Comparison of ENCODE assay signal across 12 cellular contexts in the genomic region with DNA sequence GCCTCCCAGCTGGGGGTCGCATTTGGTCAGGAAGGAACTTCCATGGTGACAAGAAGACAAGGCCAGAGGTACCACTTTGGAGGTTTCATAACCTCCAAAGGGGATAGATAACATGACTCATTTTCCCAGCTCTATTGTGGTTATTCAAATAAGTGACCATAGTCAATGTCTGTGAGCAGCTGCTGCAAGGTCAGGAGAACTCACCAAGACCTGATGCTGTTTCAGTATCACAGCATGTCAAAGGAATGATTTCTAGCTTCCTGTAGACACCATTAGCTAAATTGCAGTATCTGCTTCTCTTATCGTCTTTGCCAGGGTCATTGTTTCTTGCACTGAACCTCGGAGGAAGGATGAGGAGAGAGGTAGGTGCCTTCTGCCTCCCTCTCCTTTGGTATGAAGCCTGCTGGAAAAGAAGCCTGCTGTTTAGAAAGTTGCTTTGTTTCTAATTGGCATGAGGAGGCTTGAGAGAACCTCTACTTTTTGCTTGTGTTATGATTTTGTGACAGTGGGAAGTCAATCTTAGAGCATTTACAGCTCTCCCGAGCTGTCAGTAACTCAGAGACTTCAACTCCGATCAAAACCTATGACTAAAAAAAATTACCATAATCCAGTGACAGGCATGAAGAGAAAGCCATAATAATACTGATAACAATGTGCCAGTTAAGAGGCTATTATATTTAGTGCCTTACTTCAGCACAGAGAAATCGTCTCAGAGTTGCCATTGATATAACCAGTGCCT. TPM values are rescaled to one million over a fixed set of nuclear protein-coding genes. Genes with fewer than 3 reads are reported as not detected.
DNase-seq lines count a peak whose midpoint lies in the region; ATAC-seq, FAIRE-seq and TF ChIP-seq lines count a peak whose summit lies in the region.
"Had no signal": no experiment of that assay in that cellular context is flagged by ENCODE, and none has a peak within 500 bp of the region (broad histone marks: within the 10 kb centered on the region; RNA-seq: fewer than 3 reads in every experiment).

No MANE protein-coding gene starts in this region.

- H2BK20ac ChIP-seq in H1 (ENCODE audit: low read length): no peak overlapping the region; the same call in 1 of the 2 replicates

- no peak overlapping the region for H3K4me2 ChIP-seq in H1 (ENCODE audit: insufficient read depth in 1 of 2, low read depth in 2 of 2, low read length in 2 of 2)
- H3K4me2 ChIP-seq: smooth muscle cell had no signal

- peak overlapping the region; percentile 54; the same call in 1 of the 2 replicates for H2AFZ ChIP-seq in H1 (ENCODE audit: low read length)

- peaks cover 17% of the 10 kb centered on the region in 2 donors for H3K27me3 Mint-ChIP-seq in effector memory CD8-positive, alpha-beta T cell
- H3K27me3 Mint-ChIP-seq: activated naive CD8-positive, alpha-beta T cell had no signal

- H3K27me3 ChIP-seq in H1 (replicated peaks in 1 of 4; ENCODE audit: control insufficient read depth in 3 of 4, extremely low read depth in 1 of 4, insufficient read depth in 3 of 4, low read length in 3 of 4): no peaks in the 10 kb centered on the region; a peak in 2 of 7 replicates

- H2AK5ac ChIP-seq in H1 (ENCODE audit: low read depth, low read length): no peak overlapping the region

- no peak overlapping the region for H3K56ac ChIP-seq in H1 (replicated peaks; ENCODE audit: insufficient read length, low read depth, low read length)

- TF ChIP-seq RAD21 in H1 (IDR thresholded peaks at IDR 0.05 in 1 of 2, conservative IDR thresholded peaks at IDR 0.05 in 1 of 2; ENCODE audit: low read depth in 2 of 2, low read length in 2 of 2): no peak

- TF ChIP-seq CTCF in H1 (IDR thresholded peaks at IDR 0.05; ENCODE audit: control extremely low read depth in 1 of 3, insufficient read depth in 1 of 3, low read depth in 1 of 3, low read length in 3 of 3) (no peak), kidney (IDR thresholded peaks at IDR 0.05; ENCODE audit: borderline replicate concordance, extremely low read depth, insufficient read depth) (no peak)

- H3K4ac ChIP-seq in H1 (replicated peaks; ENCODE audit: insufficient read length, low read depth, low read length): no peak overlapping the region

- H3K9me3 Mint-ChIP-seq in effector memory CD8-positive, alpha-beta T cell: peaks cover 0 to 1% of the 10 kb centered on the region in 2 donors

- no peak overlapping the region for H2BK5ac ChIP-seq in H1 (ENCODE audit: low read depth, low read length)

- no peak overlapping the region for H3K4me3 ChIP-seq in H1 (ENCODE audit: extremely low read depth in 1 of 4, insufficient read depth in 2 of 4, low read depth in 3 of 4, low read length in 4 of 4)
- H3K4me3 ChIP-seq in kidney (ENCODE audit: low read length in 2 of 2): no peak overlapping the region
- H3K4me3 ChIP-seq: smooth muscle cell had no signal

- no peaks in the 10 kb centered on the region for H3K9me3 ChIP-seq in H1 (ENCODE audit: insufficient read depth in 2 of 2, low read depth in 1 of 2, low read length in 1 of 2)
- H3K9me3 ChIP-seq in kidney (ENCODE audit: control insufficient read depth in 1 of 2, low read length in 2 of 2): no peaks in the 10 kb centered on the region

- no peaks in the 10 kb centered on the region for H3K4me1 Mint-ChIP-seq in effector memory CD8-positive, alpha-beta T cell (ENCODE audit: low read depth in 2 of 2)

- no peak overlapping the region for H3K4me3 Mint-ChIP-seq in effector memory CD8-positive, alpha-beta T cell
- H3K4me3 Mint-ChIP-seq: activated naive CD8-positive, alpha-beta T cell had no signal

- H2BK12ac ChIP-seq in H1 (ENCODE audit: low read depth, low read length): no peak overlapping the region

- H2BK120ac ChIP-seq in H1 (replicated peaks; ENCODE audit: low read depth, low read length): no peak overlapping the region

- TF ChIP-seq EP300 in H1 (IDR thresholded peaks at IDR 0.05; ENCODE audit: borderline replicate concordance in 1 of 2, low read depth in 2 of 2, low read length in 2 of 2): no peak

- TF ChIP-seq POLR2A in H1 (IDR thresholded peaks at IDR 0.05; ENCODE audit: control extremely low read depth in 1 of 2, low read depth in 2 of 2, low read length in 2 of 2): no peak

- FAIRE-seq in H1 (lab: Jason Lieb, UNC) (no peak), kidney (lab: Jason Lieb, UNC) (no peak)

- WGBS in H1 (ENCODE audit: extremely low coverage in 1 of 2, insufficient coverage in 1 of 2, insufficient read length in 1 of 2, insufficient replicate concordance in 2 of 2, low coverage in 1 of 2, low lambda C conversion rate in 2 of 2, missing lambda C conversion rate in 1 of 2), 2 experiments: 90% methylated on average over 6 of the region's 6 CpGs; no CpG with 5 or more reads in 1 of the 2 experiments

- no peaks in the 10 kb centered on the region for H4K20me1 ChIP-seq in H1 (replicated peaks in 1 of 2; ENCODE audit: control insufficient read depth in 1 of 2, insufficient read depth in 2 of 2, low read length in 2 of 2)

- H3K18ac ChIP-seq in H1 (ENCODE audit: extremely low read depth, low read length): no peak overlapping the region

- H3K4me1 ChIP-seq in H1 (replicated peaks in 1 of 4; ENCODE audit: control insufficient read depth in 3 of 4, insufficient read depth in 4 of 4, low read length in 3 of 4) (peaks cover 0 to 3% (median 2%) of the 10 kb centered on the region in 4 experiments; a peak in 2 of 7 replicates), kidney (ENCODE audit: control insufficient read depth in 1 of 2, insufficient read depth in 1 of 2, low read depth in 1 of 2, low read length in 2 of 2) (no peaks in the 10 kb centered on the region)

- H3K27ac ChIP-seq in H1 (ENCODE audit: low read depth, low read length) (no peak overlapping the region), kidney (ENCODE audit: low read depth in 2 of 2, low read length in 2 of 2) (no peak overlapping the region)
- H3K27ac ChIP-seq: HL-60 had no signal

- intact Hi-C loops in kidney (cut with DNase I): no loop called here

- no peaks in the 10 kb centered on the region for H3K79me1 ChIP-seq in H1 (ENCODE audit: low read depth, low read length)

- H3K9ac ChIP-seq in H1 (replicated peaks in 1 of 4; ENCODE audit: extremely low read depth in 1 of 4, low read depth in 3 of 4, low read length in 3 of 4) (no peak overlapping the region), kidney (ENCODE audit: low read length in 2 of 2) (no peak overlapping the region)

- no peak overlapping the region for H4K8ac ChIP-seq in H1 (ENCODE audit: extremely low read depth, insufficient read depth, low read length)

- ATAC-seq in GM18499 (IDR thresholded peaks at IDR 0.05; ENCODE audit: insufficient read depth, unreplicated experiment) (peak; percentile 80), GM21360 (IDR thresholded peaks at IDR 0.05; ENCODE audit: unreplicated experiment) (peak; percentile 75), HG03097 (IDR thresholded peaks at IDR 0.05; ENCODE audit: low FRiP score, unreplicated experiment) (peak; percentile 81)
- ATAC-seq in effector memory CD8-positive, alpha-beta T cell (replicated peaks): no peak

- H3K23ac ChIP-seq in H1 (ENCODE audit: insufficient read length): no peak overlapping the region

- no peak overlapping the region for H4K5ac ChIP-seq in H1 (ENCODE audit: insufficient read length, low read depth, low read length)

- DNase-seq in H1 (ENCODE audit: low read depth in 1 of 2, low spot score in 2 of 2) (no peak), NCI-H187 treated with DMSO at 0.1 percent for 48 hours (lab: John Stamatoyannopoulos, UW) (no peak), kidney (no peak), NCI-H524 treated with DMSO at 0.1 percent for 48 hours (lab: John Stamatoyannopoulos, UW) (no peak)
- DNase-seq in effector memory CD8-positive, alpha-beta T cell: no peak
- DNase-seq: NCI-H526 had no signal

- H4K91ac ChIP-seq in H1 (replicated peaks; ENCODE audit: insufficient read length, low read length): no peak overlapping the region

- H3K36me3 Mint-ChIP-seq in effector memory CD8-positive, alpha-beta T cell (ENCODE audit: insufficient read depth): no peaks in the 10 kb centered on the region

- POLR2A ChIA-PET in H1 (lab: Charles Lee; ENCODE audit: partially characterized antibody): no interaction called here

- H3K36me3 ChIP-seq in H1 (ENCODE audit: control insufficient read depth in 2 of 4, insufficient read depth in 4 of 4, low read length in 3 of 4): no peaks in the 10 kb centered on the region
- no peaks in the 10 kb centered on the region for H3K36me3 ChIP-seq in kidney (ENCODE audit: control insufficient read depth in 1 of 2, insufficient read depth in 2 of 2, low read length in 2 of 2)

- no peak overlapping the region for H3K14ac ChIP-seq in H1 (ENCODE audit: insufficient read length)

- H3K79me2 ChIP-seq in H1 (ENCODE audit: control insufficient read depth in 1 of 2, insufficient read depth in 2 of 2, low read length in 2 of 2): no peaks in the 10 kb centered on the region

- H3K27ac Mint-ChIP-seq in effector memory CD8-positive, alpha-beta T cell: no peak overlapping the region
- H3K27ac Mint-ChIP-seq: activated naive CD8-positive, alpha-beta T cell had no signal

- no peak overlapping the region for H2BK15ac ChIP-seq in H1 (ENCODE audit: low read length)

- no peaks in the 10 kb centered on the region for H3K23me2 ChIP-seq in H1 (ENCODE audit: low read depth, low read length)

- CTCF ChIA-PET in H1 (lab: Charles Lee; ENCODE audit: partially characterized antibody): interaction anchor here (0.6 to 2.7 kb wide), 9 partner anchors 8 to 129 kb away, joined by 3 to 6 read pairs (median 4); no protein-coding TSS in a partner anchor

TF ChIP-seq in H1, 55 proteins besides CTCF, POLR2A, EP300 and RAD21 (continues in another document):
- no peak for TF ChIP-seq BCL11A (IDR thresholded peaks at IDR 0.05; ENCODE audit: low read depth in 2 of 2, low read length in 2 of 2)
- TF ChIP-seq TCF12 (IDR thresholded peaks at IDR 0.05; ENCODE audit: low read depth, low read length): no peak
- TF ChIP-seq TAF1 (IDR thresholded peaks at IDR 0.05; ENCODE audit: low read depth, low read length): no peak
- no peak for TF ChIP-seq MAFK (IDR thresholded peaks at IDR 0.05; ENCODE audit: low read depth, low read length)
- no peak for TF ChIP-seq GABPA (IDR thresholded peaks at IDR 0.05; ENCODE audit: borderline replicate concordance, insufficient read depth, low read length)
- TF ChIP-seq CBX8 (IDR thresholded peaks at IDR 0.05; ENCODE audit: borderline replicate concordance, low read depth, low read length): no peak

RNA-seq across cellular contexts. Expression of a gene that starts 38.0 kb away (rescaled TPM):
- 18.0 TPM in 2 replicates for total RNA-seq in H1 (2021; fragmentation: NEBNext Ultra II Directional; extraction: Animal tissue kit (Norgen Biotek cat#: 25700))
- 12.6 and 15.3 TPM in 2 replicates for polyA plus RNA-seq in H1 (2011; rRNA removed)
- 18.5 TPM for polyA plus RNA-seq in H1 (2011; cell fraction: cytosol; rRNA removed)
- polyA plus RNA-seq in H1 (2011; cell fraction: nucleus; rRNA removed): 14.9 TPM
- 17.7 to 27.2 TPM (median 19.9 TPM) in 4 replicates for polyA plus RNA-seq in H1 (2012, experiment 1 of 2)
- 18.8 TPM for polyA plus RNA-seq in H1 (2012, experiment 2 of 2)
- polyA plus RNA-seq in H1 (2013, experiment 1 of 2): 11.6 TPM
- polyA plus RNA-seq in H1 (2013, experiment 2 of 2): 11.0 TPM
- polyA minus RNA-seq in H1 (2011; rRNA and poly(A)+ RNA removed): 17.7 and 19.6 TPM in 2 replicates
- polyA minus RNA-seq in H1 (2011; cell fraction: cytosol; rRNA and poly(A)+ RNA removed): 12.9 TPM
- 23.8 TPM for polyA minus RNA-seq in H1 (2011; cell fraction: nucleus; rRNA and poly(A)+ RNA removed)
- total RNA-seq in kidney: 17.0 TPM
- polyA plus RNA-seq in kidney (ENCODE audit: insufficient read depth, low read depth, low replicate concordance): 50.9 TPM
